25 cellular contexts compared by ENCODE assay signal in the genomic region with DNA sequence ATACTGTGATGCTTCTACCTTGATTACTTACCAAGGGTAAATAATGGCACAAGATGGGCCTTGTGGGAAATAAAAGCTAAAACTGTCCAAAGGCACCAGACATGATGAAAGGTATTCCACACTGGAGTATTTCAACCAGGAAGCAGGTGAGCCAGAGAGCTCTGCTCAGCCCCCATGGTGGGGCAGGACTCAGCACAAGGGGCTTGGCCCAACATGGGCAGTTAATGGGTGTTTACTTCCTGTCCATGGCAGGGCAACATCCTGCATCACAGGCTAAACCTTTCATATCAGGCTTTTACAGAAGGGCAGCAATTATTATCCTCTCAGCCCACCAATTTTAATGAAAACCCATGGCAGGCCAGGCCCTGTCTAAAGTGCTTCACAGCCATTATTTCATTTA. TPM values are rescaled to one million over a fixed set of nuclear protein-coding genes. Genes with fewer than 3 reads are reported as not detected.
DNase-seq lines count a peak whose midpoint lies in the region; ATAC-seq, FAIRE-seq and TF ChIP-seq lines count a peak whose summit lies in the region.
"Had no signal": no experiment of that assay in that cellular context is flagged by ENCODE, and none has a peak within 500 bp of the region (broad histone marks: within the 10 kb centered on the region; RNA-seq: fewer than 3 reads in every experiment).

No MANE protein-coding gene starts in this region.

- H3K9ac ChIP-seq in mesenchymal stem cell (ENCODE audit: low read length): no peak overlapping the region
- H3K9ac ChIP-seq: BLaER1 treated with 17β-estradiol and CSF1 and Interleukin-3, amounts not matched to agents 10 nM and 100 nM had no signal

- H4K91ac ChIP-seq in mesenchymal stem cell (ENCODE audit: low read length): no peak overlapping the region

- H3K79me1 ChIP-seq in mesenchymal stem cell (replicated peaks; ENCODE audit: low read length, poor library complexity, severe bottlenecking): peaks cover 34% of the 10 kb centered on the region

- H3K9me3 ChIP-seq in A549 (no peaks in the 10 kb centered on the region), mesenchymal stem cell (ENCODE audit: control insufficient read depth, low read length) (no peaks in the 10 kb centered on the region)
- H3K9me3 ChIP-seq: BLaER1 treated with 17β-estradiol and CSF1 and Interleukin-3, amounts not matched to agents 10 nM and 100 nM; MG63 had no signal

- CTCF ChIA-PET in A549 (lab: Yijun Ruan, JAX) (interaction anchor here (1.0 kb wide), 1 partner anchor 37 kb away, joined by 3 read pairs; no protein-coding TSS in a partner anchor), T-cell (lab: Charles Lee) (no interaction called here)

- H3K9me3 Mint-ChIP-seq in GM23338 (no peaks in the 10 kb centered on the region), T-cell (no peaks in the 10 kb centered on the region)
- H3K9me3 Mint-ChIP-seq: CD8-positive, alpha-beta T cell had no signal

- H3K4me1 Mint-ChIP-seq in GM23338 (peaks cover 36% of the 10 kb centered on the region), T-cell (no peaks in the 10 kb centered on the region)
- H3K4me1 Mint-ChIP-seq: IgD-negative memory B cell had no signal

- ATAC-seq in A549 (no peak), GM23338 (peak; percentile 46), T-cell (replicated peaks in 1 of 4) (no peak)
- ATAC-seq: CD8-positive, alpha-beta T cell; GM12878 had no signal

- H3K36me3 ChIP-seq in GM23338 (ENCODE audit: insufficient read depth) (no peaks in the 10 kb centered on the region), mesenchymal stem cell (ENCODE audit: control insufficient read depth in 1 of 2, insufficient read depth in 2 of 2, low read depth in 1 of 2, low read length in 2 of 2) (no peaks in the 10 kb centered on the region)
- H3K36me3 ChIP-seq: BLaER1 treated with 17β-estradiol and CSF1 and Interleukin-3, amounts not matched to agents 10 nM and 100 nM; MG63 had no signal

- FAIRE-seq in A549 (lab: Jason Lieb, UNC): no peak
- FAIRE-seq: GM12878, H1, HTR-8/SVneo had no signal

- no peak for TF ChIP-seq EP300 in A549 (IDR thresholded peaks at IDR 0.05)

- H3K23ac ChIP-seq in mesenchymal stem cell (ENCODE audit: low read length in 2 of 2): no peak overlapping the region

- H2BK5ac ChIP-seq in mesenchymal stem cell (ENCODE audit: low read depth, low read length, poor library complexity, severe bottlenecking): no peak overlapping the region

- no peak overlapping the region for H2BK15ac ChIP-seq in mesenchymal stem cell (ENCODE audit: low read depth, poor library complexity, severe bottlenecking)

- H4K20me1 ChIP-seq in GM23338 (replicated peaks; ENCODE audit: insufficient read depth): peaks cover 12% of the 10 kb centered on the region; the same call in 1 of the 2 replicates
- H4K20me1 ChIP-seq: BLaER1 treated with 17β-estradiol and CSF1 and Interleukin-3, amounts not matched to agents 10 nM and 100 nM had no signal

- H2AK5ac ChIP-seq in mesenchymal stem cell (ENCODE audit: low read length, severe bottlenecking): peak overlapping the region; percentile 11

- no peak overlapping the region for H2BK120ac ChIP-seq in mesenchymal stem cell (ENCODE audit: low read depth, low read length)

- peak overlapping the region in 1 of 2 experiments; percentile 24; a peak in 2 of 6 replicates for H3K27ac ChIP-seq in A549
- peak overlapping the region; percentile 73; the same call in 1 of the 2 replicates for H3K27ac ChIP-seq in GM23338 (ENCODE audit: low read depth)
- no peak overlapping the region for H3K27ac ChIP-seq in mesenchymal stem cell (ENCODE audit: low read length, poor library complexity, severe bottlenecking)
- H3K27ac ChIP-seq: BLaER1 treated with 17β-estradiol and CSF1 and Interleukin-3, amounts not matched to agents 10 nM and 100 nM; PC-9; RWPE1 had no signal

- TF ChIP-seq POLR2A in A549 (IDR thresholded peaks at IDR 0.05; ENCODE audit: low read length): no peak

- H4K8ac ChIP-seq in mesenchymal stem cell (ENCODE audit: low read length): no peak overlapping the region

- H3K14ac ChIP-seq in mesenchymal stem cell (ENCODE audit: low read length in 2 of 2): no peak overlapping the region

- no peaks in the 10 kb centered on the region for H3K36me3 Mint-ChIP-seq in GM23338 (ENCODE audit: low read depth)
- H3K36me3 Mint-ChIP-seq in T-cell: no peaks in the 10 kb centered on the region
- H3K36me3 Mint-ChIP-seq: CD8-positive, alpha-beta T cell; IgD-negative memory B cell had no signal

- H3K27me3 ChIP-seq in GM23338 (ENCODE audit: insufficient read depth) (no peaks in the 10 kb centered on the region), mesenchymal stem cell (ENCODE audit: control insufficient read depth in 1 of 2, insufficient read depth in 1 of 2, low read length in 2 of 2) (no peaks in the 10 kb centered on the region)
- H3K27me3 ChIP-seq: BLaER1 treated with 17β-estradiol and CSF1 and Interleukin-3, amounts not matched to agents 10 nM and 100 nM; MG63 had no signal

- no peak overlapping the region for H2BK12ac ChIP-seq in mesenchymal stem cell (ENCODE audit: low read length in 2 of 2)

- H3K4me2 ChIP-seq in A549 (peak overlapping the region; percentile 69; the same call in 2 of the 3 replicates), GM23338 (0 out of 2 replicates have a peak overlapping the region, but pooled peaks have one; percentile 13), mesenchymal stem cell (ENCODE audit: low read length, poor library complexity, severe bottlenecking) (no peak overlapping the region)
- H3K4me2 ChIP-seq: BLaER1 treated with 17β-estradiol and CSF1 and Interleukin-3, amounts not matched to agents 10 nM and 100 nM; PC-9 had no signal

- peaks cover 26% of the 10 kb centered on the region for H3K4me1 ChIP-seq in A549
- peaks cover 23% of the 10 kb centered on the region for H3K4me1 ChIP-seq in GM23338 (ENCODE audit: insufficient read depth)
- H3K4me1 ChIP-seq in mesenchymal stem cell (ENCODE audit: control insufficient read depth, insufficient read depth, low read depth, low read length): peaks cover 12% of the 10 kb centered on the region

- DNase-seq in A549 (ENCODE audit: low read depth in 1 of 2, low spot score in 1 of 2): no peak
- no peak for DNase-seq in GM23338 (ENCODE audit: low spot score)
- peak; percentile 35 for DNase-seq in dermis blood vessel endothelial cell
- DNase-seq in mesenchymal stem cell: no peak
- no peak for DNase-seq in T-cell
- no peak for DNase-seq in SKM-1 (lab: John Stamatoyannopoulos, UW; ENCODE audit: unreplicated experiment)
- no peak for DNase-seq in stimulated activated CD4-positive, alpha-beta T cell treated with anti-CD3 and anti-CD28 coated beads, Interleukin-4, amount 100 ng/mL, for 24 hours
- DNase-seq: CD8-positive, alpha-beta T cell; DMS53; EL; Karpas-422; MG63; NCI-H1048; NCI-H146; NCI-H2081; NCI-H2171 treated with DMSO at 0.1 percent for 48 hours; NCI-H446 treated with DMSO at 0.1 percent for 48 hours; PC-9; SIG-M5 had no signal

- H3K27ac Mint-ChIP-seq in GM23338 (no peak overlapping the region), T-cell (no peak overlapping the region)
- H3K27ac Mint-ChIP-seq: CD8-positive, alpha-beta T cell; IgD-negative memory B cell had no signal

- H3K4me3 ChIP-seq in A549 (no peak overlapping the region), GM23338 (no peak overlapping the region), mesenchymal stem cell (ENCODE audit: insufficient read depth in 1 of 2, low read depth in 1 of 2, low read length in 2 of 2) (no peak overlapping the region)
- H3K4me3 ChIP-seq: BLaER1 treated with 17β-estradiol and CSF1 and Interleukin-3, amounts not matched to agents 10 nM and 100 nM; GM12878; MG63; PC-9 had no signal

- no peak for TF ChIP-seq RAD21 in A549 (conservative IDR thresholded peaks at IDR 0.05 in 1 of 2, IDR thresholded peaks at IDR 0.05 in 1 of 2)

- H3K27me3 Mint-ChIP-seq in GM23338 (ENCODE audit: insufficient read depth, low read depth, poor library complexity) (peaks cover 8% of the 10 kb centered on the region), T-cell (peaks cover 0 to 4% of the 10 kb centered on the region in 2 donors)

- H3K9me2 ChIP-seq in GM23338 (ENCODE audit: insufficient read depth): no peaks in the 10 kb centered on the region

- no peak overlapping the region for H3K18ac ChIP-seq in mesenchymal stem cell (ENCODE audit: low read depth in 1 of 2, low read length in 2 of 2)

- H3K79me2 ChIP-seq in GM23338 (replicated peaks; ENCODE audit: insufficient read depth): peaks cover 94% of the 10 kb centered on the region

- H3K4ac ChIP-seq in mesenchymal stem cell (ENCODE audit: low read depth in 1 of 2, low read length in 2 of 2): peak overlapping the region in 1 of 2 experiments; percentile 57

- H3F3A ChIP-seq in GM23338 (replicated peaks; ENCODE audit: low read depth): no peaks in the 10 kb centered on the region

- POLR2A ChIA-PET in A549 (lab: Yijun Ruan, JAX): interaction anchor here (0.6 kb wide), 1 partner anchor 67 kb away, joined by 6 read pairs; no protein-coding TSS in a partner anchor
- POLR2A ChIA-PET in T-cell (lab: Charles Lee): no interaction called here

- TF ChIP-seq CTCF in A549 (IDR thresholded peaks at IDR 0.05) (no peak), GM23338 (conservative IDR thresholded peaks at IDR 0.05; ENCODE audit: low read depth in 2 of 2) (no peak)

- H3K4me3 Mint-ChIP-seq in GM23338: no peak overlapping the region
- no peak overlapping the region for H3K4me3 Mint-ChIP-seq in T-cell
- H3K4me3 Mint-ChIP-seq: CD8-positive, alpha-beta T cell; IgD-negative memory B cell had no signal

- H2AFZ ChIP-seq in GM23338 (no peak overlapping the region), mesenchymal stem cell (ENCODE audit: low read depth, low read length) (no peak overlapping the region)
- H2AFZ ChIP-seq: PC-9 had no signal

TF ChIP-seq in A549, 52 proteins besides CTCF, POLR2A, EP300 and RAD21 (continues in another document):
- no peak for TF ChIP-seq FOXS1 (CRISPR knock-in tag; IDR thresholded peaks at IDR 0.05)
- no peak for TF ChIP-seq MYC (IDR thresholded peaks at IDR 0.05; ENCODE audit: borderline replicate concordance, low read length)
- no peak for TF ChIP-seq PHF8 (IDR thresholded peaks at IDR 0.05; ENCODE audit: borderline replicate concordance, low read depth)

RNA-seq across cellular contexts. Expression of gene MAGI1, which starts 38.2 kb away (rescaled TPM):
- 6.6 and 6.8 TPM in 2 replicates for polyA plus RNA-seq in A549 (2011; rRNA removed)
- 2.5 and 3.1 TPM in 2 replicates for polyA plus RNA-seq in A549 (2012; cell fraction: cytosol; rRNA removed)
- 3.6 and 4.7 TPM in 2 replicates for polyA plus RNA-seq in A549 (2012; cell fraction: nucleus; rRNA removed)
- 4.0 to 5.1 TPM (median 4.7 TPM) in 3 replicates for polyA plus RNA-seq in A549 (2017; fragmentation: RNase III; extraction: RNeasy Plus Mini Kit Qiagen cat#74134 plus additional on column Dnase treatment)
- polyA minus RNA-seq in A549 (2011; rRNA and poly(A)+ RNA removed): 9.7 and 10.2 TPM in 2 replicates
- total RNA-seq in GM23338 (2014; rRNA removed; shearing (Covaris generic)): 63.8 and 71.2 TPM in 2 replicates
- 23.8 and 27.4 TPM in 2 replicates for polyA plus RNA-seq in GM23338 (2016; fragmentation: Nextera tagmentation; extraction: Ambion mirVana)
- total RNA-seq in dermis blood vessel endothelial cell: 101 and 106 TPM in 2 replicates
- 5.9 TPM for polyA plus RNA-seq in mesenchymal stem cell (2013, experiment 1 of 2)
- 5.6 TPM for polyA plus RNA-seq in mesenchymal stem cell (2013, experiment 2 of 2)
- under 1 TPM; 0.23 to 0.63 (median 0.29) TPM for total RNA-seq in T-cell
- total RNA-seq: CD8-positive, alpha-beta T cell had no signal

Comparison
In these comparisons a context has a peak if more than half of its experiments do, and no peak if none do; other contexts are left out.
1. RNA of gene MAGI1, which starts 38.2 kb away (total RNA-seq): 101 to 106 TPM in dermis blood vessel endothelial cell and 63.8 to 71.2 TPM in GM23338; 0.23 to 0.63 TPM in T-cell; every median in the first group is over 10 times any median in the second.